Comparison of ENCODE assay signal across 12 cellular contexts in the genomic region with DNA sequence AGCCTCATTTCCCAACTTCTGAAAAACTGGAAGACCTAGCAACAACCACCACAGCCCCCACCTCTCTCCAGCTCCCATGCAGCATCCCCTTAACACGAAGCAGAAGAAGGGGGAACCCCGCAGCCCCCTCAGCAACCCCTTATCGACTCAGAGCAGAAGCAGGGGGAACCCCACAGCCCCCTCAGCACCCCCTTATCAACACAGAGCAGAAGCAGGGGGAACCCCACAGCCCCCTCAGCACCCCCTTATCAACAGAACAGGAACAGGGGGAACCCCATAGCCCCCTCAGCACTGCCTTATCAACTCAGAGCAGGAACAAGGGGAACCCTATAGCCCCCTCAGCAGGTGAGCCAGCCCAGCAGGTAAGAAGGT. TPM values are rescaled to one million over a fixed set of nuclear protein-coding genes. Genes with fewer than 3 reads are reported as not detected.
DNase-seq lines count a peak whose midpoint lies in the region; ATAC-seq and TF ChIP-seq lines count a peak whose summit lies in the region.
"Had no signal": no experiment of that assay in that cellular context is flagged by ENCODE, and none has a peak within 500 bp of the region (broad histone marks: within the 10 kb centered on the region; RNA-seq: fewer than 3 reads in every experiment).

No MANE protein-coding gene starts in this region.

- ATAC-seq in upper lobe of right lung (no peak), GM18909 (IDR thresholded peaks at IDR 0.05; ENCODE audit: poor library complexity, unreplicated experiment) (no peak)

- H3K9me3 Mint-ChIP-seq in activated T-helper 1 cell treated with anti-CD3 and anti-CD28 coated beads, Interleukin-12 subunit alpha, Interleukin-12 subunit beta, Interleukin-2, Interleukin-4 antibody, amounts not matched to agents 30 ng/mL and 10 ng/mL and 1 ng/mL, durations not matched to agents 14 hours and 24 hours and 36 hours = no peaks in the 10 kb centered on the region
- H3K9me3 Mint-ChIP-seq: neural progenitor cell had no signal

- peak overlapping the region; percentile 12 to 82 for H3K27ac ChIP-seq in breast epithelium
- no peak overlapping the region for H3K27ac ChIP-seq in mammary epithelial cell (ENCODE audit: insufficient read depth, low read depth, low read length)
- H3K27ac ChIP-seq in mucosa of rectum (ENCODE audit: low read depth in 2 of 2, low read length in 2 of 2) = no peak overlapping the region
- no peak overlapping the region for H3K27ac ChIP-seq in upper lobe of right lung
- H3K27ac ChIP-seq: neural progenitor cell had no signal

- no TSS peak for BruUV-seq in mammary epithelial cell (replicated peaks; lab: Mats Ljungman, UMichigan)

- H3K27ac Mint-ChIP-seq in activated T-helper 1 cell treated with anti-CD3 and anti-CD28 coated beads, Interleukin-12 subunit alpha, Interleukin-12 subunit beta, Interleukin-2, Interleukin-4 antibody, amounts not matched to agents 30 ng/mL and 10 ng/mL and 1 ng/mL, durations not matched to agents 14 hours and 24 hours and 36 hours = peak overlapping the region; percentile 63

- peaks cover 98% of the 10 kb centered on the region for H3K79me2 ChIP-seq in mammary epithelial cell (ENCODE audit: insufficient read depth, low read length)

- DNase-seq in breast epithelium (ENCODE audit: low spot score in 2 of 2) = no peak
- no peak for DNase-seq in mammary epithelial cell
- DNase-seq in activated T-helper 1 cell treated with anti-CD3 and anti-CD28 coated beads, Interleukin-12 subunit alpha, Interleukin-12 subunit beta, Interleukin-2, Interleukin-4 antibody, amounts not matched to agents 30 ng/mL and 10 ng/mL and 1 ng/mL, durations not matched to agents 14 hours and 24 hours and 36 hours (ENCODE audit: low spot score) = no peak
- DNase-seq in upper lobe of right lung = peak; percentile 46
- no peak for DNase-seq in SW480 (ENCODE audit: low spot score)
- no peak for DNase-seq in HPDE6-E6E7 (ENCODE audit: extremely low spot score)
- DNase-seq: AML-193; NCI-H526 treated with DMSO at 0.1 percent for 48 hours; stimulated activated naive CD4-positive, alpha-beta T cell treated with Interleukin-2 at 50 U/mL for 16 hours had no signal

- H3K4me3 Mint-ChIP-seq in activated T-helper 1 cell treated with anti-CD3 and anti-CD28 coated beads, Interleukin-12 subunit alpha, Interleukin-12 subunit beta, Interleukin-2, Interleukin-4 antibody, amounts not matched to agents 30 ng/mL and 10 ng/mL and 1 ng/mL, durations not matched to agents 14 hours and 24 hours and 36 hours = peak overlapping the region; percentile 2
- H3K4me3 Mint-ChIP-seq: neural progenitor cell had no signal

- no peaks in the 10 kb centered on the region for H3K27me3 ChIP-seq in breast epithelium
- no peaks in the 10 kb centered on the region for H3K27me3 ChIP-seq in mammary epithelial cell (ENCODE audit: insufficient read depth, low read length)
- H3K27me3 ChIP-seq in mucosa of rectum (ENCODE audit: control insufficient read depth in 2 of 2, insufficient read depth in 2 of 2, low read length in 2 of 2) = no peaks in the 10 kb centered on the region
- H3K27me3 ChIP-seq in upper lobe of right lung = no peaks in the 10 kb centered on the region

- WGBS in mammary epithelial cell (ENCODE audit: low coverage, missing lambda C conversion rate) = no CpG with 5 or more reads among the region's 3 CpGs

- no peak for TF ChIP-seq POLR2A in breast epithelium (IDR thresholded peaks at IDR 0.05)

- no peaks in the 10 kb centered on the region for H3K27me3 Mint-ChIP-seq in activated T-helper 1 cell treated with anti-CD3 and anti-CD28 coated beads, Interleukin-12 subunit alpha, Interleukin-12 subunit beta, Interleukin-2, Interleukin-4 antibody, amounts not matched to agents 30 ng/mL and 10 ng/mL and 1 ng/mL, durations not matched to agents 14 hours and 24 hours and 36 hours (ENCODE audit: insufficient read depth)

- H3K9ac ChIP-seq in mammary epithelial cell (ENCODE audit: insufficient read depth, low read length) (no peak overlapping the region), mucosa of rectum (ENCODE audit: low read depth in 1 of 2, low read length in 2 of 2) (peak overlapping the region; percentile 6 to 11)
- H3K9ac ChIP-seq: neural progenitor cell had no signal

- no peak for TF ChIP-seq CTCF in breast epithelium (IDR thresholded peaks at IDR 0.05)
- no peak for TF ChIP-seq CTCF in mammary epithelial cell (conservative IDR thresholded peaks at IDR 0.05 in 1 of 2, IDR thresholded peaks at IDR 0.05 in 1 of 2; ENCODE audit: extremely low read depth in 1 of 2, insufficient read depth in 1 of 2, low read depth in 1 of 2, low read length in 2 of 2)
- no peak for TF ChIP-seq CTCF in upper lobe of right lung (IDR thresholded peaks at IDR 0.05)

- H3K36me3 Mint-ChIP-seq in activated T-helper 1 cell treated with anti-CD3 and anti-CD28 coated beads, Interleukin-12 subunit alpha, Interleukin-12 subunit beta, Interleukin-2, Interleukin-4 antibody, amounts not matched to agents 30 ng/mL and 10 ng/mL and 1 ng/mL, durations not matched to agents 14 hours and 24 hours and 36 hours (ENCODE audit: low read depth) = peaks cover 23% of the 10 kb centered on the region

- H3K36me3 ChIP-seq in breast epithelium (no peaks in the 10 kb centered on the region), mammary epithelial cell (ENCODE audit: insufficient read depth, low read length) (peaks cover 4% of the 10 kb centered on the region), mucosa of rectum (ENCODE audit: control insufficient read depth in 2 of 2, insufficient read depth in 2 of 2, low read length in 2 of 2) (peaks cover 28 to 30% of the 10 kb centered on the region in 2 donors), upper lobe of right lung (peaks cover 29% of the 10 kb centered on the region)
- H3K36me3 ChIP-seq: neural progenitor cell had no signal

- CTCF ChIA-PET in mammary epithelial cell (lab: Charles Lee; ENCODE audit: low non-redundant PET) = no interaction called here

- dilution Hi-C loops in mammary epithelial cell (cut with HindIII; ENCODE audit: low sequenced_read_pairs) = no loop called here

- H3K4me1 ChIP-seq in breast epithelium (peaks cover 0 to 16% of the 10 kb centered on the region in 2 donors), mammary epithelial cell (ENCODE audit: insufficient read depth, low read length) (peaks cover 18% of the 10 kb centered on the region), mucosa of rectum (ENCODE audit: control insufficient read depth in 2 of 2, insufficient read depth in 2 of 2, low read length in 2 of 2) (peaks cover 32 to 62% of the 10 kb centered on the region in 2 donors), upper lobe of right lung (peaks cover 30% of the 10 kb centered on the region)
- H3K4me1 ChIP-seq: neural progenitor cell had no signal

- no peak overlapping the region for H3K4me2 ChIP-seq in mammary epithelial cell (ENCODE audit: insufficient read depth, low read depth, low read length)
- H3K4me2 ChIP-seq: neural progenitor cell had no signal

- H3K4me1 Mint-ChIP-seq in activated T-helper 1 cell treated with anti-CD3 and anti-CD28 coated beads, Interleukin-12 subunit alpha, Interleukin-12 subunit beta, Interleukin-2, Interleukin-4 antibody, amounts not matched to agents 30 ng/mL and 10 ng/mL and 1 ng/mL, durations not matched to agents 14 hours and 24 hours and 36 hours (ENCODE audit: low read depth) = peaks cover 30% of the 10 kb centered on the region

- no peak overlapping the region for H3K4me3 ChIP-seq in breast epithelium
- no peak overlapping the region for H3K4me3 ChIP-seq in mammary epithelial cell (replicated peaks in 1 of 3; ENCODE audit: insufficient read depth in 1 of 3, low read depth in 2 of 3, low read length in 3 of 3)
- no peak overlapping the region for H3K4me3 ChIP-seq in mucosa of rectum (ENCODE audit: low read length in 2 of 2)
- no peak overlapping the region for H3K4me3 ChIP-seq in upper lobe of right lung
- H3K4me3 ChIP-seq: neural progenitor cell had no signal

- in situ Hi-C loops in mammary epithelial cell (cut with MboI; ENCODE audit: low sequenced_read_pairs in 2 of 2) = no loop called here

- intact Hi-C loops in breast epithelium (cut with DNase I; ENCODE audit: low total_unique reads) (no loop called here), mammary epithelial cell (cut with micrococcal nuclease) (no loop called here), upper lobe of right lung (cut with DNase I) (no loop called here)
- intact Hi-C loops in activated T-helper 1 cell treated with anti-CD3 and anti-CD28 coated beads, Interleukin-12 subunit alpha, Interleukin-12 subunit beta, Interleukin-2, Interleukin-4 antibody, amounts not matched to agents 30 ng/mL and 10 ng/mL and 1 ng/mL, durations not matched to agents 14 hours and 24 hours and 36 hours (cut with micrococcal nuclease) = loop anchor here (10.0 kb wide), 1 partner anchor 150 kb away; a partner anchor contains a TSS

- H3K9me3 ChIP-seq in breast epithelium = no peaks in the 10 kb centered on the region
- no peaks in the 10 kb centered on the region for H3K9me3 ChIP-seq in mammary epithelial cell (replicated peaks; ENCODE audit: insufficient read depth, low read length)
- H3K9me3 ChIP-seq in mucosa of rectum (ENCODE audit: control insufficient read depth in 2 of 2, low read length in 2 of 2) = no peaks in the 10 kb centered on the region
- H3K9me3 ChIP-seq in upper lobe of right lung = no peaks in the 10 kb centered on the region

- no peak overlapping the region for H2AFZ ChIP-seq in mammary epithelial cell (ENCODE audit: low read depth, low read length)
- H2AFZ ChIP-seq: neural progenitor cell had no signal

- H4K20me1 ChIP-seq in mammary epithelial cell (ENCODE audit: insufficient read depth, low read length) = peaks cover 5% of the 10 kb centered on the region

RNA-seq across cellular contexts. Expression of a gene that starts 6.7 kb away (rescaled TPM):
- total RNA-seq in breast epithelium = 100 to 1,000 TPM in 1 of 3 donors, 10 to 100 TPM in 2; 45.2 to 141 (median 65.9) TPM
- total RNA-seq in mammary epithelial cell = 10 to 100 TPM; 40.0 to 42.7 TPM
- polyA plus RNA-seq in mammary epithelial cell = 28.8 TPM
- polyA minus RNA-seq in mammary epithelial cell = 40.9 TPM
- total RNA-seq in activated T-helper 1 cell treated with anti-CD3 and anti-CD28 coated beads, Interleukin-12 subunit alpha, Interleukin-12 subunit beta, Interleukin-2, Interleukin-4 antibody, amounts not matched to agents 30 ng/mL and 10 ng/mL and 1 ng/mL, durations not matched to agents 14 hours and 24 hours and 36 hours = 49.2 and 54.6 TPM in 2 replicates
- total RNA-seq in upper lobe of right lung = 59.5 TPM

RNA-seq across cellular contexts. Expression of a gene that starts 19.7 kb away (rescaled TPM):
- total RNA-seq in breast epithelium = 10 to 100 TPM; 24.6 to 42.1 (median 38.3) TPM
- 10 to 100 TPM; 14.2 to 33.8 TPM for total RNA-seq in mammary epithelial cell
- polyA plus RNA-seq in mammary epithelial cell = 21.0 TPM
- 22.9 TPM for polyA minus RNA-seq in mammary epithelial cell
- 9.0 and 10.0 TPM in 2 replicates for total RNA-seq in activated T-helper 1 cell treated with anti-CD3 and anti-CD28 coated beads, Interleukin-12 subunit alpha, Interleukin-12 subunit beta, Interleukin-2, Interleukin-4 antibody, amounts not matched to agents 30 ng/mL and 10 ng/mL and 1 ng/mL, durations not matched to agents 14 hours and 24 hours and 36 hours
- total RNA-seq in upper lobe of right lung = 48.7 TPM

RNA-seq across cellular contexts. Expression of a gene that starts 43.6 kb away (rescaled TPM):
- total RNA-seq in breast epithelium (10 to 100 TPM; 21.4 to 39.2 (median 23.9) TPM), mammary epithelial cell (100 to 1,000 TPM in 1 of 2 donors, 10 to 100 TPM in 1; 32.8 to 100 TPM), upper lobe of right lung (80.7 TPM)
- polyA plus RNA-seq in mammary epithelial cell = 102 TPM
- 27.5 TPM for polyA minus RNA-seq in mammary epithelial cell
- total RNA-seq in activated T-helper 1 cell treated with anti-CD3 and anti-CD28 coated beads, Interleukin-12 subunit alpha, Interleukin-12 subunit beta, Interleukin-2, Interleukin-4 antibody, amounts not matched to agents 30 ng/mL and 10 ng/mL and 1 ng/mL, durations not matched to agents 14 hours and 24 hours and 36 hours = 190 and 198 TPM in 2 replicates

Comparison
In these comparisons a context has a peak if more than half of its experiments do, and no peak if none do; other contexts are left out.
1. H3K27ac ChIP-seq: peak in breast epithelium (2 of 2); none in mammary epithelial cell (single experiment), mucosa of rectum (0 of 2) and upper lobe of right lung (single experiment).